In the genomic region with DNA sequence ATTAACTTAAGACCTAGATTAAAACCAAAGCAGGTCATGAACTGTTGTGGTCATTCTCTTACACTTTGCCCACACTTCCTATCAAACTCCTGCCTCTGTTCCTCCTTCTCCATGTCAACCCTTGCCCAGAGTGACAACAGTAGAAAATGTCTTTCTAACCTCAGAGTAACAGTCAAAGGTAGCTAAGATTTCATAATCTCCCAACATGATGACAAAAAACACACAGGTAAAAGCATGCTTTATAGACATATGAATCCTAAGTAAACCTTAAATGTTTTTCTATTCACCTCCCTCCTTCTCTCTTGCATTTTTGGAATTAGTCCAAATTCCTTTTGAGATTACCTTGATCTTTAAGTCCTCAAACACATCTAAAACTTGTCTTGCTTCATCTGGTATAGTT, we compare ENCODE assay signal across 18 cellular contexts.
DNase-seq lines count a peak whose midpoint lies in the region; ATAC-seq and TF ChIP-seq lines count a peak whose summit lies in the region.
"Had no signal": no experiment of that assay in that cellular context is flagged by ENCODE, and none has a peak within 500 bp of the region (broad histone marks: within the 10 kb centered on the region; RNA-seq: fewer than 3 reads in every experiment).

No MANE protein-coding gene starts in this region.

- DNase-seq in mesothelial cell of epicardium (ENCODE audit: low spot score in 2 of 2, unreplicated experiment in 2 of 2), result no peak
- no peak for DNase-seq in activated CD8-positive, alpha-beta memory T cell treated with anti-CD3 and anti-CD28 coated beads, Interleukin-2, amount 50 U/mL, for 48 hours
- DNase-seq in DMS153 treated with DMSO at 0.1 percent for 48 hours (lab: John Stamatoyannopoulos, UW; ENCODE audit: unreplicated experiment), result no peak
- no peak for DNase-seq in T-helper 17 cell
- DNase-seq: activated CD4-positive, alpha-beta T cell treated with anti-CD3 and anti-CD28 coated beads for 1 hour; activated naive CD4-positive, alpha-beta T cell treated with anti-CD3 and anti-CD28 coated beads for 36 hours; DMS153; heart right ventricle; islet precursor cell; Karpas-422; NCI-H1436; NCI-H2227 treated with DMSO at 0.1 percent for 48 hours; SHP77 treated with DMSO at 0.1 percent for 48 hours had no signal

- H3K4me1 Mint-ChIP-seq in mesothelial cell of epicardium, result peaks cover 42% of the 10 kb centered on the region
- H3K4me1 Mint-ChIP-seq in T-helper 17 cell, result no peaks in the 10 kb centered on the region

- TF ChIP-seq CTCF in mesothelial cell of epicardium (IDR thresholded peaks at IDR 0.05; ENCODE audit: unreplicated experiment), result no peak

- ATAC-seq in GM19397 (IDR thresholded peaks at IDR 0.05; ENCODE audit: unreplicated experiment), result peak; percentile 14
- peak; percentile 19 for ATAC-seq in HG02763 (IDR thresholded peaks at IDR 0.05; ENCODE audit: unreplicated experiment)
- ATAC-seq in HG03571 (IDR thresholded peaks at IDR 0.05; ENCODE audit: unreplicated experiment), result peak; percentile 10
- no peak for ATAC-seq in T-helper 17 cell
- ATAC-seq: heart right ventricle had no signal

- H3K36me3 Mint-ChIP-seq in mesothelial cell of epicardium, result peaks cover 8% of the 10 kb centered on the region
- no peaks in the 10 kb centered on the region for H3K36me3 Mint-ChIP-seq in T-helper 17 cell (ENCODE audit: low read depth)

- H3K27me3 Mint-ChIP-seq in mesothelial cell of epicardium (ENCODE audit: low read depth) (no peaks in the 10 kb centered on the region), T-helper 17 cell (no peaks in the 10 kb centered on the region)
- H3K27me3 Mint-ChIP-seq: dendritic cell treated with granulocyte-macrophage colony-stimulating factor and Interleukin-4, amounts not matched to agents 40 ng/mL and 50 ng/mL, for 4 days had no signal

- H3K27ac Mint-ChIP-seq in mesothelial cell of epicardium, result peak overlapping the region; percentile 57
- H3K27ac Mint-ChIP-seq in T-helper 17 cell, result no peak overlapping the region
- H3K27ac Mint-ChIP-seq: activated naive CD4-positive, alpha-beta T cell treated with anti-CD3 and anti-CD28 coated beads for 36 hours; dendritic cell treated with granulocyte-macrophage colony-stimulating factor and Interleukin-4, amounts not matched to agents 40 ng/mL and 50 ng/mL, for 4 days had no signal

- no peak overlapping the region for H3K4me3 Mint-ChIP-seq in mesothelial cell of epicardium
- H3K4me3 Mint-ChIP-seq in T-helper 17 cell, result no peak overlapping the region
- H3K4me3 Mint-ChIP-seq: activated naive CD4-positive, alpha-beta T cell treated with anti-CD3 and anti-CD28 coated beads for 36 hours; dendritic cell treated with granulocyte-macrophage colony-stimulating factor and Interleukin-4, amounts not matched to agents 40 ng/mL and 50 ng/mL, for 4 days had no signal

- H3K9me3 Mint-ChIP-seq in mesothelial cell of epicardium, result peaks cover 29% of the 10 kb centered on the region

- no peaks in the 10 kb centered on the region for H3K9me3 ChIP-seq in T-helper 17 cell (ENCODE audit: control insufficient read depth, low read length, poor library complexity, severe bottlenecking)
- H3K9me3 ChIP-seq: BLaER1 had no signal
